Comparison of ENCODE assay signal across 8 cellular contexts in genomic region chr4:52713456-52713937, GRCh38. TPM values are rescaled to one million over a fixed set of nuclear protein-coding genes. Genes with fewer than 3 reads are reported as not detected.
A peak's percentile ranks its signal among the peaks of the same experiment; 100 is the strongest.
DNase-seq lines count a peak whose midpoint lies in the region; ATAC-seq, FAIRE-seq and TF ChIP-seq lines count a peak whose summit lies in the region.

No MANE protein-coding gene starts in this region.

- DNase-seq in activated naive CD4-positive, alpha-beta T cell treated with anti-CD3 and anti-CD28 coated beads, Interleukin-2, amount 10 ng/mL, durations not matched to agents 7 days and 5 days = no peak
- no peak for DNase-seq in activated naive CD4-positive, alpha-beta T cell treated with anti-CD3 and anti-CD28 coated beads, Interleukin-2, amount 50 U/mL, for 16 hours
- no peak for DNase-seq in activated naive CD8-positive, alpha-beta T cell treated with anti-CD3 and anti-CD28 coated beads, Interleukin-2, amount 10 ng/mL, durations not matched to agents 7 days and 5 days
- DNase-seq in kidney epithelial cell (ENCODE audit: low read depth) (no peak), urothelium cell line (ENCODE audit: low spot score) (no peak), GM10248 (ENCODE audit: extremely low spot score) (no peak), NOMO-1 treated with dmso at 0.1 percent for 144 hours (lab: John Stamatoyannopoulos, UW; ENCODE audit: unreplicated experiment) (no peak)

- no peaks in the 10 kb centered on the region for H3K36me3 ChIP-seq in kidney epithelial cell (ENCODE audit: control insufficient read depth, insufficient read depth, low read length)

- no peak for ATAC-seq in activated naive CD8-positive, alpha-beta T cell treated with anti-CD3 and anti-CD28 coated beads, Interleukin-2, amount 10 ng/mL, durations not matched to agents 7 days and 5 days (ENCODE audit: low read depth)
- ATAC-seq in GM18502 (IDR thresholded peaks at IDR 0.05; ENCODE audit: poor library complexity, unreplicated experiment) = no peak

- peaks cover 13% of the 10 kb centered on the region for H3K27me3 Mint-ChIP-seq in activated naive CD4-positive, alpha-beta T cell treated with anti-CD3 and anti-CD28 coated beads, Interleukin-2, amount 10 ng/mL, durations not matched to agents 7 days and 5 days
- H3K27me3 Mint-ChIP-seq in activated naive CD8-positive, alpha-beta T cell treated with anti-CD3 and anti-CD28 coated beads, Interleukin-2, amount 10 ng/mL, durations not matched to agents 7 days and 5 days = peaks cover 6% of the 10 kb centered on the region

- POLR2A ChIA-PET in activated naive CD8-positive, alpha-beta T cell treated with anti-CD3 and anti-CD28 coated beads, Interleukin-2, amount 10 ng/mL, durations not matched to agents 7 days and 5 days (lab: Charles Lee) = interaction anchor here (0.8 to 3.5 kb wide), 6 partner anchors 9 to 664 kb away, joined by 4 to 105 read pairs (median 11); partner anchors contain the start of genes FIP1L1 and USP46
- POLR2A ChIA-PET in GM10248 (lab: Yijun Ruan, JAX) = interaction anchor here (1.2 to 3.2 kb wide), 3 partner anchors 9 to 70 kb away, joined by 6 to 51 read pairs (median 9); no protein-coding TSS in a partner anchor

- H3K27me3 ChIP-seq in kidney epithelial cell (ENCODE audit: control insufficient read depth, insufficient read depth, low read length) = no peaks in the 10 kb centered on the region

- H3K27ac Mint-ChIP-seq in activated naive CD4-positive, alpha-beta T cell treated with anti-CD3 and anti-CD28 coated beads, Interleukin-2, amount 10 ng/mL, durations not matched to agents 7 days and 5 days = peak overlapping the region; percentile 94
- H3K27ac Mint-ChIP-seq in activated naive CD8-positive, alpha-beta T cell treated with anti-CD3 and anti-CD28 coated beads, Interleukin-2, amount 10 ng/mL, durations not matched to agents 7 days and 5 days = peak overlapping the region; percentile 75

- peaks cover 50% of the 10 kb centered on the region for H3K4me1 Mint-ChIP-seq in activated naive CD4-positive, alpha-beta T cell treated with anti-CD3 and anti-CD28 coated beads, Interleukin-2, amount 10 ng/mL, durations not matched to agents 7 days and 5 days
- peaks cover 35% of the 10 kb centered on the region for H3K4me1 Mint-ChIP-seq in activated naive CD8-positive, alpha-beta T cell treated with anti-CD3 and anti-CD28 coated beads, Interleukin-2, amount 10 ng/mL, durations not matched to agents 7 days and 5 days

- peaks cover 33% of the 10 kb centered on the region for H3K36me3 Mint-ChIP-seq in activated naive CD4-positive, alpha-beta T cell treated with anti-CD3 and anti-CD28 coated beads, Interleukin-2, amount 10 ng/mL, durations not matched to agents 7 days and 5 days
- peaks cover 29% of the 10 kb centered on the region for H3K36me3 Mint-ChIP-seq in activated naive CD8-positive, alpha-beta T cell treated with anti-CD3 and anti-CD28 coated beads, Interleukin-2, amount 10 ng/mL, durations not matched to agents 7 days and 5 days

- peak overlapping the region; percentile 93 for H3K4me3 ChIP-seq in kidney epithelial cell (ENCODE audit: low read depth, low read length)

- H3K4me3 Mint-ChIP-seq in activated naive CD4-positive, alpha-beta T cell treated with anti-CD3 and anti-CD28 coated beads, Interleukin-2, amount 10 ng/mL, durations not matched to agents 7 days and 5 days = peak overlapping the region; percentile 88
- H3K4me3 Mint-ChIP-seq in activated naive CD8-positive, alpha-beta T cell treated with anti-CD3 and anti-CD28 coated beads, Interleukin-2, amount 10 ng/mL, durations not matched to agents 7 days and 5 days = peak overlapping the region; percentile 93

- FAIRE-seq in urothelium cell line (lab: Jason Lieb, UNC) = peak; percentile 30

- TF ChIP-seq CTCF in kidney epithelial cell (IDR thresholded peaks at IDR 0.05; ENCODE audit: insufficient read depth, low read length, poor library complexity, severe bottlenecking) = no peak
- no peak for TF ChIP-seq CTCF in GM10248 (IDR thresholded peaks at IDR 0.05; ENCODE audit: control extremely low read depth, extremely low read depth, low read depth, missing control alignments)

- H3K9me3 Mint-ChIP-seq in activated naive CD4-positive, alpha-beta T cell treated with anti-CD3 and anti-CD28 coated beads, Interleukin-2, amount 10 ng/mL, durations not matched to agents 7 days and 5 days = peaks cover 3% of the 10 kb centered on the region
- no peaks in the 10 kb centered on the region for H3K9me3 Mint-ChIP-seq in activated naive CD8-positive, alpha-beta T cell treated with anti-CD3 and anti-CD28 coated beads, Interleukin-2, amount 10 ng/mL, durations not matched to agents 7 days and 5 days

- CTCF ChIA-PET in activated naive CD4-positive, alpha-beta T cell treated with anti-CD3 and anti-CD28 coated beads, Interleukin-2, amount 10 ng/mL, durations not matched to agents 7 days and 5 days (lab: Charles Lee) = interaction anchor here (2.3 kb wide), 1 partner anchor 8 kb away, joined by 13 read pairs; no protein-coding TSS in a partner anchor
- CTCF ChIA-PET in GM10248 (lab: Yijun Ruan, JAX) = interaction anchor here (0.9 to 3.0 kb wide), 6 partner anchors 9 to 168 kb away, joined by 3 to 21 read pairs (median 6); no protein-coding TSS in a partner anchor

RNA-seq across cellular contexts. Expression of gene ERVMER34-1, which starts 37.7 kb away (rescaled TPM):
- not detected for total RNA-seq in activated naive CD8-positive, alpha-beta T cell treated with anti-CD3 and anti-CD28 coated beads, Interleukin-2, amount 10 ng/mL, durations not matched to agents 7 days and 5 days
- total RNA-seq in kidney epithelial cell = 3.5 and 4.0 TPM in 2 replicates

RNA-seq across cellular contexts. Expression of gene USP46, which starts 54.4 kb away (rescaled TPM):
- 1 to 10 TPM; 8.3 to 9.1 TPM for total RNA-seq in activated naive CD8-positive, alpha-beta T cell treated with anti-CD3 and anti-CD28 coated beads, Interleukin-2, amount 10 ng/mL, durations not matched to agents 7 days and 5 days
- total RNA-seq in kidney epithelial cell = 12.6 and 14.9 TPM in 2 replicates
